8 cellular contexts compared by ENCODE assay signal in the genomic region with DNA sequence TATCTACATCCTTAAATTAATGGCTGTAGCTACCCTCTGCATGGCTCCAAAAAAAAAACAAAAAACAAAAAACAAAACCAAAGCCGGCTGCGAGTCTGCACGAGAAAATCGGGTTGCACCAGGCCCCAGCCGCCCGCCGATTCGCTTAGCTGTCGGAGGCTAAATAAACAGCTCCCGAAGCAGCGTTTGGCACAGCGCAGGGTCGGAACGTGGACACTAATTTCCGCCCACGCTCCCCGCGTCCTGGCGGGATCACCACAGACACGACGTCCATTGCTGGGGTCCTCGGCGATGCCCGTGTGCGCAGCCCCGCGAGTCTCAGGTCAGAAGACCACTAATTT. TPM values are rescaled to one million over a fixed set of nuclear protein-coding genes. Genes with fewer than 3 reads are reported as not detected.
DNase-seq lines count a peak whose midpoint lies in the region; ATAC-seq and TF ChIP-seq lines count a peak whose summit lies in the region.

No MANE protein-coding gene starts in this region.

- peaks cover 35% of the 10 kb centered on the region for H3K4me1 Mint-ChIP-seq in T-helper 2 cell treated with Interferon-gamma antibody and Interleukin-4, amounts not matched to agents 5 μg/mL and 100 μg/mL, for 36 hours (ENCODE audit: low read depth)

- peak overlapping the region; percentile 89 for H3K27ac Mint-ChIP-seq in T-helper 2 cell treated with Interferon-gamma antibody and Interleukin-4, amounts not matched to agents 5 μg/mL and 100 μg/mL, for 36 hours

- in situ Hi-C loops in mammary epithelial cell (cut with MboI; ENCODE audit: low sequenced_read_pairs in 2 of 2) = no loop called here

- CTCF ChIA-PET in A673 (lab: Charles Lee) = no interaction called here
- CTCF ChIA-PET in mammary epithelial cell (lab: Charles Lee; ENCODE audit: low non-redundant PET) = interaction anchor here (0.5 to 0.7 kb wide), 2 partner anchors 66 to 420 kb away, joined by 3 to 4 read pairs; no protein-coding TSS in a partner anchor

- BruUV-seq in A673 (replicated peaks; lab: Mats Ljungman, UMichigan) (no TSS peak), mammary epithelial cell (replicated peaks; lab: Mats Ljungman, UMichigan) (no TSS peak)

- TF ChIP-seq CTCF in A673 (conservative IDR thresholded peaks at IDR 0.05; ENCODE audit: low read depth, low read length) (no peak), mammary epithelial cell (conservative IDR thresholded peaks at IDR 0.05 in 1 of 2, IDR thresholded peaks at IDR 0.05 in 1 of 2; ENCODE audit: extremely low read depth in 1 of 2, insufficient read depth in 1 of 2, low read depth in 1 of 2, low read length in 2 of 2) (no peak), kidney epithelial cell (IDR thresholded peaks at IDR 0.05; ENCODE audit: insufficient read depth, low read length, poor library complexity, severe bottlenecking) (no peak)

- no peaks in the 10 kb centered on the region for H3K27me3 ChIP-seq in A673 (replicated peaks; ENCODE audit: insufficient read depth, low read depth, low read length, poor library complexity)
- H3K27me3 ChIP-seq in mammary epithelial cell (ENCODE audit: insufficient read depth, low read length) = no peaks in the 10 kb centered on the region
- H3K27me3 ChIP-seq in kidney epithelial cell (ENCODE audit: control insufficient read depth, insufficient read depth, low read length) = no peaks in the 10 kb centered on the region

- peaks cover 27% of the 10 kb centered on the region for H3K4me1 ChIP-seq in A673 (ENCODE audit: insufficient read depth, low read length, poor library complexity, severe bottlenecking)
- peaks cover 25% of the 10 kb centered on the region for H3K4me1 ChIP-seq in mammary epithelial cell (ENCODE audit: insufficient read depth, low read length)

- WGBS in mammary epithelial cell (ENCODE audit: low coverage, missing lambda C conversion rate) = 4% methylated on average over 27 of the region's 27 CpGs

- H3K9me3 ChIP-seq in A673 (ENCODE audit: low read depth, low read length, poor library complexity, severe bottlenecking) = no peaks in the 10 kb centered on the region
- H3K9me3 ChIP-seq in mammary epithelial cell (replicated peaks; ENCODE audit: insufficient read depth, low read length) = no peaks in the 10 kb centered on the region

- ATAC-seq in GM18909 (IDR thresholded peaks at IDR 0.05; ENCODE audit: poor library complexity, unreplicated experiment) = peak; percentile 22

- POLR2A ChIA-PET in A673 (lab: Charles Lee; ENCODE audit: low non-redundant PET) = no interaction called here

- no peaks in the 10 kb centered on the region for H3K36me3 Mint-ChIP-seq in T-helper 2 cell treated with Interferon-gamma antibody and Interleukin-4, amounts not matched to agents 5 μg/mL and 100 μg/mL, for 36 hours (ENCODE audit: low read depth)

- H3K4me3 ChIP-seq in A673 (ENCODE audit: low read depth, low read length, poor library complexity, severe bottlenecking) (peak overlapping the region; percentile 80), mammary epithelial cell (replicated peaks in 1 of 3; ENCODE audit: insufficient read depth in 1 of 3, low read depth in 2 of 3, low read length in 3 of 3) (peak overlapping the region; percentile 80 to 93 (median 88)), kidney epithelial cell (ENCODE audit: low read depth, low read length) (peak overlapping the region; percentile 69)

- peak overlapping the region; percentile 98 for H2AFZ ChIP-seq in mammary epithelial cell (ENCODE audit: low read depth, low read length)

- peak; percentile 67 for DNase-seq in A673 (ENCODE audit: low spot score)
- peak; percentile 72 for DNase-seq in KG1 (lab: John Stamatoyannopoulos, UW)
- DNase-seq in T-helper 2 cell treated with Interferon-gamma antibody and Interleukin-4, amounts not matched to agents 5 μg/mL and 100 μg/mL, for 36 hours (ENCODE audit: low spot score) = peak; percentile 55
- peak; percentile 62 for DNase-seq in mammary epithelial cell
- DNase-seq in kidney epithelial cell (ENCODE audit: low read depth) = no peak
- peak; percentile 58 to 69 for DNase-seq in stimulated activated CD4-positive, alpha-beta T cell treated with anti-CD3 and anti-CD28 coated beads, Interleukin-2, amount 100 ng/mL, for 24 hours
- DNase-seq in HuH-7.5 (ENCODE audit: low spot score) = no peak

- dilution Hi-C loops in mammary epithelial cell (cut with HindIII; ENCODE audit: low sequenced_read_pairs) = no loop called here

- H3K36me3 ChIP-seq in A673 (ENCODE audit: insufficient read depth, low read length, poor library complexity, severe bottlenecking) (no peaks in the 10 kb centered on the region), mammary epithelial cell (ENCODE audit: insufficient read depth, low read length) (no peaks in the 10 kb centered on the region), kidney epithelial cell (ENCODE audit: control insufficient read depth, insufficient read depth, low read length) (no peaks in the 10 kb centered on the region)

- no peaks in the 10 kb centered on the region for H4K20me1 ChIP-seq in mammary epithelial cell (ENCODE audit: insufficient read depth, low read length)

- peak overlapping the region; percentile 91 for H3K9ac ChIP-seq in mammary epithelial cell (ENCODE audit: insufficient read depth, low read length)

- H3K27ac ChIP-seq in A673 (ENCODE audit: low read depth, low read length, poor library complexity, severe bottlenecking) = peak overlapping the region; percentile 99
- peak overlapping the region; percentile 92 for H3K27ac ChIP-seq in mammary epithelial cell (ENCODE audit: insufficient read depth, low read depth, low read length)

- H3K79me2 ChIP-seq in mammary epithelial cell (ENCODE audit: insufficient read depth, low read length) = peaks cover 48% of the 10 kb centered on the region

- peaks cover 5% of the 10 kb centered on the region for H3K27me3 Mint-ChIP-seq in T-helper 2 cell treated with Interferon-gamma antibody and Interleukin-4, amounts not matched to agents 5 μg/mL and 100 μg/mL, for 36 hours (ENCODE audit: low read depth)

- H3K4me3 Mint-ChIP-seq in T-helper 2 cell treated with Interferon-gamma antibody and Interleukin-4, amounts not matched to agents 5 μg/mL and 100 μg/mL, for 36 hours = peak overlapping the region; percentile 90

- no peaks in the 10 kb centered on the region for H3K9me3 Mint-ChIP-seq in T-helper 2 cell treated with Interferon-gamma antibody and Interleukin-4, amounts not matched to agents 5 μg/mL and 100 μg/mL, for 36 hours

- H3K4me2 ChIP-seq in mammary epithelial cell (ENCODE audit: insufficient read depth, low read depth, low read length) = peak overlapping the region; percentile 100

- intact Hi-C loops in A673 (cut with micrococcal nuclease; ENCODE audit: unreplicated experiment) = loop anchor here (5.0 kb wide), 1 partner anchor 33 kb away; no protein-coding TSS in a partner anchor
- intact Hi-C loops in mammary epithelial cell (cut with micrococcal nuclease) = loop anchor here (2.0 to 5.0 kb wide), 2 partner anchors 41 to 102 kb away; a partner anchor contains a TSS

RNA-seq across cellular contexts. Expression of a gene that starts 0.7 kb away (rescaled TPM):
- total RNA-seq in A673 (2021) (56.5 and 60.7 TPM in 2 replicates), mammary epithelial cell (10 to 100 TPM; 41.0 to 88.7 TPM), kidney epithelial cell (16.4 and 19.7 TPM in 2 replicates)
- polyA plus RNA-seq in mammary epithelial cell = 16.7 TPM
- polyA minus RNA-seq in mammary epithelial cell = 72.5 TPM

RNA-seq across cellular contexts. Expression of a gene that starts 40.8 kb away (rescaled TPM):
- total RNA-seq in A673 (2021) = 23.0 and 24.7 TPM in 2 replicates
- total RNA-seq in mammary epithelial cell = 10 to 100 TPM; 11.7 to 16.5 TPM
- polyA plus RNA-seq in mammary epithelial cell = 7.6 TPM
- 4.8 TPM for polyA minus RNA-seq in mammary epithelial cell
- total RNA-seq in kidney epithelial cell = 7.1 and 17.5 TPM in 2 replicates

Comparison
In these comparisons a context has a peak if more than half of its experiments do, and no peak if none do; other contexts are left out.
1. DNase-seq: peak in A673 (single experiment), KG1 (single experiment), T-helper 2 cell treated with Interferon-gamma antibody and Interleukin-4, amounts not matched to agents 5 μg/mL and 100 μg/mL, for 36 hours (single experiment), mammary epithelial cell (single experiment) and stimulated activated CD4-positive, alpha-beta T cell treated with anti-CD3 and anti-CD28 coated beads, Interleukin-2, amount 100 ng/mL, for 24 hours (2 of 2); none in kidney epithelial cell (single experiment) and HuH-7.5 (single experiment).
2. Peak in every context shown above with its lines, with median percentiles within 50 percentile points of each other: H3K4me3 ChIP-seq.